Comparison of ENCODE assay signal across 15 cellular contexts in the genomic region with DNA sequence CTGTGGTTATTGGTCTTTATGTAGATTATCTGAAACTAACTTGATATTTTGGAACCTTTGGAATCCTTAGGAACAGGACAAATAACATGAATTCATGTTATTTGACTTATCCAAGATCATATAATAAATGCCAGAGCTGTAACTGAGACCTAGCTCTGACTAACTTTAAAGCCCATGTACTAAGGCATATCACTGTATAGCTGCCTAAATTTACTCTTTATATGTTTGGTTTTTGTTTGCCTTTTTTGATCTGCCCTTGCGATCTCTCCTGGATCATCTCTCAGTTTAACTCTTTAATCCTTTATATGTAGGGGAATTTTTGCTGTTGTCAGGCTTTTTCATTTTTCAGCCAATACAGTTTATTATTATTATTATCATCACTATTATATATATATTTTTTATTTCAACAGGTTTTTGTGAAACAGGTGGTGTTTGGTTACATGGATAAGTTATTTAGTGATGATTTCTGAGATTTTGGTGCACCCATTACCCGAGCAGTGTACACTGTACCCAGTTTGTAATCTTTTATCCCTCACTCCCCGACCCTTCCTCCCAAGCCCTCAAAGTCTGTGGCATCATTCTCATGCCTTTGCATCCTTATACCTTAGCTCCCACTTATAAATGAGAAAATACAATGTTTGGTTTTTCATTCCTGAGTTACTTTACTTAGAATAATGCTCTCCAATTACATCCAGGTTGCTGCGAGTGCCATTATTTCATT. TPM values are rescaled to one million over a fixed set of nuclear protein-coding genes. Genes with fewer than 3 reads are reported as not detected.
DNase-seq lines count a peak whose midpoint lies in the region; ATAC-seq, FAIRE-seq and TF ChIP-seq lines count a peak whose summit lies in the region.
"Had no signal": no experiment of that assay in that cellular context is flagged by ENCODE, and none has a peak within 500 bp of the region (broad histone marks: within the 10 kb centered on the region; RNA-seq: fewer than 3 reads in every experiment).

No MANE protein-coding gene starts in this region.

- no peak for TF ChIP-seq CTCF in nephron progenitor cell (IDR thresholded peaks at IDR 0.05)
- no peak for TF ChIP-seq CTCF in GM13976 (IDR thresholded peaks at IDR 0.05; ENCODE audit: borderline replicate concordance, control extremely low read depth, extremely low read depth, insufficient read depth, missing control alignments)

- no peaks in the 10 kb centered on the region for H3K36me3 Mint-ChIP-seq in activated naive CD4-positive, alpha-beta T cell treated with anti-CD3 and anti-CD28 coated beads, Interleukin-2, amount 10 ng/mL, durations not matched to agents 7 days and 5 days
- H3K36me3 Mint-ChIP-seq in activated naive CD4-positive, alpha-beta T cell treated with anti-CD3 and anti-CD28 coated beads for 36 hours (ENCODE audit: low read depth) = no peaks in the 10 kb centered on the region
- H3K36me3 Mint-ChIP-seq in nephron progenitor cell (ENCODE audit: low read depth) = no peaks in the 10 kb centered on the region

- H3K27me3 Mint-ChIP-seq in activated naive CD4-positive, alpha-beta T cell treated with anti-CD3 and anti-CD28 coated beads, Interleukin-2, amount 10 ng/mL, durations not matched to agents 7 days and 5 days = no peaks in the 10 kb centered on the region
- H3K27me3 Mint-ChIP-seq in activated naive CD4-positive, alpha-beta T cell treated with anti-CD3 and anti-CD28 coated beads for 36 hours (ENCODE audit: low read depth) = no peaks in the 10 kb centered on the region
- no peaks in the 10 kb centered on the region for H3K27me3 Mint-ChIP-seq in nephron progenitor cell (ENCODE audit: low read depth, poor library complexity)
- H3K27me3 Mint-ChIP-seq: IgD-negative memory B cell had no signal

- intact Hi-C loops in activated naive CD4-positive, alpha-beta T cell treated with anti-CD3 and anti-CD28 coated beads for 36 hours (cut with micrococcal nuclease) = loop anchor here (5.0 kb wide), 1 partner anchor 49 kb away; a partner anchor contains a TSS

- no peaks in the 10 kb centered on the region for H3K9me3 Mint-ChIP-seq in activated naive CD4-positive, alpha-beta T cell treated with anti-CD3 and anti-CD28 coated beads, Interleukin-2, amount 10 ng/mL, durations not matched to agents 7 days and 5 days
- H3K9me3 Mint-ChIP-seq in activated naive CD4-positive, alpha-beta T cell treated with anti-CD3 and anti-CD28 coated beads for 36 hours = peaks cover 7% of the 10 kb centered on the region
- H3K9me3 Mint-ChIP-seq in nephron progenitor cell = no peaks in the 10 kb centered on the region

- CTCF ChIA-PET in activated naive CD4-positive, alpha-beta T cell treated with anti-CD3 and anti-CD28 coated beads, Interleukin-2, amount 10 ng/mL, durations not matched to agents 7 days and 5 days (lab: Charles Lee) = interaction anchor here (0.6 to 1.1 kb wide), 3 partner anchors 53 to 426 kb away, joined by 3 to 4 read pairs (median 3); no protein-coding TSS in a partner anchor
- CTCF ChIA-PET in activated naive CD4-positive, alpha-beta T cell treated with anti-CD3 and anti-CD28 coated beads for 36 hours (lab: Charles Lee) = interaction anchor here (0.6 to 2.0 kb wide), 3 partner anchors 10 to 427 kb away, joined by 3 to 6 read pairs (median 4); no protein-coding TSS in a partner anchor

- DNase-seq in activated naive CD4-positive, alpha-beta T cell treated with anti-CD3 and anti-CD28 coated beads, Interleukin-2, amount 10 ng/mL, durations not matched to agents 7 days and 5 days = peak; percentile 28
- no peak for DNase-seq in activated naive CD4-positive, alpha-beta T cell treated with anti-CD3 and anti-CD28 coated beads for 36 hours
- DNase-seq in KBM-7 = peak; percentile 37
- DNase-seq in nephron progenitor cell = no peak
- DNase-seq in GM13976 (ENCODE audit: low spot score) = no peak
- DNase-seq: DMS 273 treated with DMSO at 0.1 percent for 48 hours, GM23248, NCI-H1092 treated with DMSO at 0.1 percent for 48 hours, NCI-H1930, NCI-H510A treated with DMSO at 0.1 percent for 48 hours, PC-3 had no signal

- no peak for ATAC-seq in HG03175 (IDR thresholded peaks at IDR 0.05; ENCODE audit: unreplicated experiment)
- ATAC-seq: HCT116, PC-3 had no signal

- H3K4me1 Mint-ChIP-seq in activated naive CD4-positive, alpha-beta T cell treated with anti-CD3 and anti-CD28 coated beads, Interleukin-2, amount 10 ng/mL, durations not matched to agents 7 days and 5 days = no peaks in the 10 kb centered on the region
- H3K4me1 Mint-ChIP-seq in activated naive CD4-positive, alpha-beta T cell treated with anti-CD3 and anti-CD28 coated beads for 36 hours (ENCODE audit: low read depth) = no peaks in the 10 kb centered on the region
- H3K4me1 Mint-ChIP-seq in nephron progenitor cell = no peaks in the 10 kb centered on the region
- H3K4me1 Mint-ChIP-seq: IgD-negative memory B cell had no signal

- peak overlapping the region; percentile 17 for H3K27ac Mint-ChIP-seq in activated naive CD4-positive, alpha-beta T cell treated with anti-CD3 and anti-CD28 coated beads, Interleukin-2, amount 10 ng/mL, durations not matched to agents 7 days and 5 days
- no peak overlapping the region for H3K27ac Mint-ChIP-seq in activated naive CD4-positive, alpha-beta T cell treated with anti-CD3 and anti-CD28 coated beads for 36 hours
- peak overlapping the region; percentile 18 for H3K27ac Mint-ChIP-seq in nephron progenitor cell
- H3K27ac Mint-ChIP-seq: IgD-negative memory B cell had no signal

- H3K4me3 Mint-ChIP-seq in activated naive CD4-positive, alpha-beta T cell treated with anti-CD3 and anti-CD28 coated beads, Interleukin-2, amount 10 ng/mL, durations not matched to agents 7 days and 5 days = no peak overlapping the region
- H3K4me3 Mint-ChIP-seq in activated naive CD4-positive, alpha-beta T cell treated with anti-CD3 and anti-CD28 coated beads for 36 hours = no peak overlapping the region
- no peak overlapping the region for H3K4me3 Mint-ChIP-seq in nephron progenitor cell
- H3K4me3 Mint-ChIP-seq: IgD-negative memory B cell had no signal

- in situ Hi-C loops in KBM-7 (cut with MboI; ENCODE audit: low pct_unique_long_range_greater_than_20kb, low sequenced_read_pairs) = no loop called here
- in situ Hi-C loops in GM13976 (cut with MboI; ENCODE audit: low sequenced_read_pairs, unreplicated experiment) = no loop called here

- FAIRE-seq in TTC549 (lab: Jason Lieb, UNC) = peak; percentile 52

RNA-seq across cellular contexts. Expression of a gene that starts 48.8 kb away (rescaled TPM):
- 1 to 10 TPM; 2.4 to 2.7 TPM for total RNA-seq in activated naive CD4-positive, alpha-beta T cell treated with anti-CD3 and anti-CD28 coated beads for 36 hours

RNA-seq across cellular contexts. Expression of a gene that starts 49.1 kb away (rescaled TPM):
- 1 to 10 TPM; 1.1 to 1.2 TPM for total RNA-seq in activated naive CD4-positive, alpha-beta T cell treated with anti-CD3 and anti-CD28 coated beads for 36 hours

Comparison
In these comparisons a context has a peak if more than half of its experiments do, and no peak if none do; other contexts are left out.
1. DNase-seq: peak in activated naive CD4-positive, alpha-beta T cell treated with anti-CD3 and anti-CD28 coated beads, Interleukin-2, amount 10 ng/mL, durations not matched to agents 7 days and 5 days (single experiment) and KBM-7 (single experiment); none in activated naive CD4-positive, alpha-beta T cell treated with anti-CD3 and anti-CD28 coated beads for 36 hours (single experiment), nephron progenitor cell (single experiment) and GM13976 (single experiment).